Comparison of ENCODE assay signal across 8 cellular contexts in the genomic region with DNA sequence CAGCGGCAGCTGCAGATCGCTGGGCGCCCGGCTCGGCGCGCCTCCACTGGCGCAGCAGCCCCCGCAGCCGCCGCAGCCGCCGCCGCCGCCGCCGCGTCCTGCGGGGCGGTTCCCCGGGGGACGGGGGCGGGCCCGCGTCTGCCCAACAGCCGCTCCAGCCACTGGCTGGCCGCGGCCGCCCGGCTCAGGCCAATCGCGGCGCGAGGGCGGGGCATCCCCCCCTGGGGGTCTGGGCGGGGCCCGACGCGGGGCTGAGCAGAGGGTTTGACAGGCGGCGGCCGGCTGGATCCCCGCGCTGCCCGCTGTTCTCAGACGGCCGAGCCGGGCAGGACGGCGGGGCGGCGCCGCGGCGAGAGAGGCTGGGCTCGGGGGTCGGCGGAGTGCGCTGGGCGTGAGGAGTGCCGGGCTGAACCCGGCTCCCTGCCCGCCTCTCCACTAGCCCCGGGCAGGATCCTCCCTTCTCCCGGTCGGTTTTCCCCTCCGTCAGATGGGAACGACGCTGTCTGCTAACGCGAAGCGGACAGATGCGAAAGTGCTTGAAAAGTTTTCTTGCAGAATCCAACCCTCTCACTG. TPM values are rescaled to one million over a fixed set of nuclear protein-coding genes. Genes with fewer than 3 reads are reported as not detected.
DNase-seq lines count a peak whose midpoint lies in the region; ATAC-seq and TF ChIP-seq lines count a peak whose summit lies in the region.

TSS of gene GLIS1 (minus strand) at position 56 of the 573 bp plus-strand sequence. CDS start 1,100 bp downstream, outside the sequence.

- POLR2A ChIA-PET in activated CD8-positive, alpha-beta T cell treated with anti-CD3 and anti-CD28 coated beads for 36 hours (lab: Charles Lee), result interaction anchor here (0.8 kb wide), 1 partner anchor 18 kb away, joined by 3 read pairs; no protein-coding TSS in a partner anchor

- TF ChIP-seq CTCF in activated CD8-positive, alpha-beta T cell treated with anti-CD3 and anti-CD28 coated beads for 36 hours (IDR thresholded peaks at IDR 0.05), result no peak
- no peak for TF ChIP-seq CTCF in endodermal cell (conservative IDR thresholded peaks at IDR 0.05)

- H3K4me1 Mint-ChIP-seq in activated CD8-positive, alpha-beta T cell treated with anti-CD3 and anti-CD28 coated beads for 36 hours (ENCODE audit: low read depth), result no peaks in the 10 kb centered on the region
- H3K4me1 Mint-ChIP-seq in endodermal cell, result peaks cover 20% of the 10 kb centered on the region

- no peak within 1 kb of the TSS for H3K27ac Mint-ChIP-seq in activated CD8-positive, alpha-beta T cell treated with anti-CD3 and anti-CD28 coated beads for 36 hours
- no peak within 1 kb of the TSS for H3K27ac Mint-ChIP-seq in endodermal cell

- no peak within 1 kb of the TSS for H3K9ac ChIP-seq in endodermal cell (ENCODE audit: extremely low read depth, low read length, poor library complexity, severe bottlenecking)
- peak within 1 kb of the TSS; percentile 80 for H3K9ac ChIP-seq in mesendoderm (ENCODE audit: low read length)

- no peak within 1 kb of the TSS for H2BK15ac ChIP-seq in mesendoderm (replicated peaks; ENCODE audit: low read depth)

- ATAC-seq in GM18907 (IDR thresholded peaks at IDR 0.05; ENCODE audit: unreplicated experiment), result peak; percentile 88
- ATAC-seq in HG03103 (IDR thresholded peaks at IDR 0.05; ENCODE audit: low read depth, unreplicated experiment), result peak; percentile 96
- ATAC-seq in activated CD8-positive, alpha-beta T cell treated with anti-CD3 and anti-CD28 coated beads for 36 hours, result peak; percentile 97

- no peak within 1 kb of the TSS for H2AK5ac ChIP-seq in mesendoderm (ENCODE audit: low read length)

- no peak within 1 kb of the TSS for H2BK120ac ChIP-seq in mesendoderm (ENCODE audit: low read depth, low read length)

- H3K27me3 Mint-ChIP-seq in activated CD8-positive, alpha-beta T cell treated with anti-CD3 and anti-CD28 coated beads for 36 hours, result peaks cover 46% of the 10 kb centered on the region
- H3K27me3 Mint-ChIP-seq in endodermal cell (ENCODE audit: insufficient read depth), result peaks cover 64% of the 10 kb centered on the region

- H3K4me2 ChIP-seq in mesendoderm (ENCODE audit: low read length), result peak within 1 kb of the TSS; percentile 93

- H3K27me3 ChIP-seq in endodermal cell (ENCODE audit: control insufficient read depth, insufficient read depth, low read length, poor library complexity, severe bottlenecking), result peaks cover 57% of the 10 kb centered on the region
- H3K27me3 ChIP-seq in mesendoderm (ENCODE audit: insufficient read depth, low read length, poor library complexity), result peaks cover 2% of the 10 kb centered on the region

- peaks cover 8% of the 10 kb centered on the region for H3K9me3 ChIP-seq in endodermal cell (ENCODE audit: control insufficient read depth, low read length)

- CTCF ChIA-PET in activated CD8-positive, alpha-beta T cell treated with anti-CD3 and anti-CD28 coated beads for 36 hours (lab: Charles Lee), result no interaction called here

- peak within 1 kb of the TSS; percentile 98 for H3K18ac ChIP-seq in mesendoderm (ENCODE audit: low read length)

- H2BK5ac ChIP-seq in mesendoderm (ENCODE audit: low read length), result peak within 1 kb of the TSS; percentile 21

- WGBS in endodermal cell (ENCODE audit: insufficient coverage in 1 of 2, insufficient read length in 1 of 2), 2 experiments, result 1 to 3% methylated on average over 14 to 73 of the region's 73 CpGs
- no CpG with 5 or more reads among the region's 73 CpGs for WGBS in mesendoderm (ENCODE audit: extremely low coverage, insufficient coverage, low lambda C conversion rate)

- H3K36me3 Mint-ChIP-seq in activated CD8-positive, alpha-beta T cell treated with anti-CD3 and anti-CD28 coated beads for 36 hours (ENCODE audit: low read depth), result peaks cover 4% of the 10 kb centered on the region
- no peaks in the 10 kb centered on the region for H3K36me3 Mint-ChIP-seq in endodermal cell (ENCODE audit: low read depth)

- peaks cover 13% of the 10 kb centered on the region for H3K79me2 ChIP-seq in mesendoderm (ENCODE audit: control insufficient read depth, insufficient read depth, low read length)

- peak within 1 kb of the TSS; percentile 77 for H3K4me3 ChIP-seq in endodermal cell (ENCODE audit: low read length)
- peak within 1 kb of the TSS; percentile 52 for H3K4me3 ChIP-seq in mesendoderm (ENCODE audit: low read length)

- H3K4ac ChIP-seq in mesendoderm (ENCODE audit: low read depth, low read length), result peak within 1 kb of the TSS; percentile 28

- intact Hi-C loops in activated CD8-positive, alpha-beta T cell treated with anti-CD3 and anti-CD28 coated beads for 36 hours (cut with micrococcal nuclease), result no loop called here

- H3K4me1 ChIP-seq in endodermal cell (ENCODE audit: control insufficient read depth, insufficient read depth, low read length), result peaks cover 11% of the 10 kb centered on the region
- H3K4me1 ChIP-seq in mesendoderm (ENCODE audit: control insufficient read depth, low read depth, low read length), result peaks cover 22% of the 10 kb centered on the region

- H3K27ac ChIP-seq in endodermal cell (ENCODE audit: low read depth, low read length) (no peak within 1 kb of the TSS), mesendoderm (ENCODE audit: low read depth, low read length) (no peak within 1 kb of the TSS)

- H3K23ac ChIP-seq in mesendoderm (ENCODE audit: low read length), result peak within 1 kb of the TSS; percentile 66

- H3K79me1 ChIP-seq in mesendoderm (ENCODE audit: low read length), result peaks cover 3% of the 10 kb centered on the region

- no peak within 1 kb of the TSS for H4K5ac ChIP-seq in mesendoderm (ENCODE audit: low read length)

- H3K9me3 Mint-ChIP-seq in activated CD8-positive, alpha-beta T cell treated with anti-CD3 and anti-CD28 coated beads for 36 hours, result peaks cover 3% of the 10 kb centered on the region
- peaks cover 11% of the 10 kb centered on the region for H3K9me3 Mint-ChIP-seq in endodermal cell

- peak; percentile 32 for DNase-seq in AML-193 (lab: John Stamatoyannopoulos, UW)
- peak; percentile 82 for DNase-seq in NCI-H2171 treated with DMSO at 0.1 percent for 48 hours (lab: John Stamatoyannopoulos, UW)
- DNase-seq in activated CD8-positive, alpha-beta T cell treated with anti-CD3 and anti-CD28 coated beads for 36 hours, result peak; percentile 61
- peak; percentile 97 for DNase-seq in endodermal cell
- peak; percentile 93 for DNase-seq in mesendoderm
- DNase-seq in stimulated activated CD8-positive, alpha-beta memory T cell treated with anti-CD3 and anti-CD28 coated beads, Interleukin-12 subunit alpha, Interleukin-12 subunit beta, amount 100 ng/mL, for 24 hours (ENCODE audit: extremely low read depth), result peak; percentile 25

- H3K56ac ChIP-seq in mesendoderm (ENCODE audit: low read length), result peak within 1 kb of the TSS; percentile 94

- H3K36me3 ChIP-seq in endodermal cell (ENCODE audit: control insufficient read depth, insufficient read depth, low read length) (no peaks in the 10 kb centered on the region), mesendoderm (ENCODE audit: control insufficient read depth, insufficient read depth, low read length) (no peaks in the 10 kb centered on the region)

- peak within 1 kb of the TSS; percentile 38 for H3K4me3 Mint-ChIP-seq in activated CD8-positive, alpha-beta T cell treated with anti-CD3 and anti-CD28 coated beads for 36 hours
- peak within 1 kb of the TSS; percentile 52 for H3K4me3 Mint-ChIP-seq in endodermal cell

- no peak within 1 kb of the TSS for H4K8ac ChIP-seq in mesendoderm (ENCODE audit: low read depth, low read length)

RNA-seq across cellular contexts. Expression of gene GLIS1, which starts in this region (rescaled TPM):
- total RNA-seq in activated CD8-positive, alpha-beta T cell treated with anti-CD3 and anti-CD28 coated beads for 36 hours, result not detected
- total RNA-seq in endodermal cell, result 1 to 10 TPM; 2.1 to 3.9 TPM
- polyA plus RNA-seq in endodermal cell (2013, experiment 1 of 2), result 0.43 TPM
- polyA plus RNA-seq in endodermal cell (2013, experiment 2 of 2), result 0.25 TPM
- polyA plus RNA-seq in mesendoderm (2013, experiment 1 of 2), result 2.5 TPM
- polyA plus RNA-seq in mesendoderm (2013, experiment 2 of 2), result 2.4 TPM

Comparison
In these comparisons a context has a peak if more than half of its experiments do, and no peak if none do; other contexts are left out.
1. Peak in DNase-seq and ATAC-seq in activated CD8-positive, alpha-beta T cell treated with anti-CD3 and anti-CD28 coated beads for 36 hours; RNA of the gene not detected or under 1 TPM.
2. DNase-seq: peak in every context shown above with its lines; median percentile 97 in endodermal cell; 93 in mesendoderm; 82 in NCI-H2171 treated with DMSO at 0.1 percent for 48 hours; 61 in activated CD8-positive, alpha-beta T cell treated with anti-CD3 and anti-CD28 coated beads for 36 hours; 32 in AML-193; 25 in stimulated activated CD8-positive, alpha-beta memory T cell treated with anti-CD3 and anti-CD28 coated beads, Interleukin-12 subunit alpha, Interleukin-12 subunit beta, amount 100 ng/mL, for 24 hours.